In genomic region chr1:112882271-112882744, GRCh38 we compare ENCODE assay signal across 11 cellular contexts.
DNase-seq lines count a peak whose midpoint lies in the region; ATAC-seq and TF ChIP-seq lines count a peak whose summit lies in the region.
"Had no signal": no experiment of that assay in that cellular context is flagged by ENCODE, and none has a peak within 500 bp of the region (broad histone marks: within the 10 kb centered on the region; RNA-seq: fewer than 3 reads in every experiment).

No MANE protein-coding gene starts in this region.

- 79 to 81% methylated on average over 4 of the region's 4 CpGs for whole genome bisulfite sequencing in aorta, 2 donors

- H3K9me3 ChIP-seq in mucosa of descending colon = no peaks in the 10 kb centered on the region
- H3K9me3 ChIP-seq in aorta (ENCODE audit: control insufficient read depth, low read length) = no peaks in the 10 kb centered on the region

- peaks cover 10% of the 10 kb centered on the region for H3K27me3 Mint-ChIP-seq in dendritic cell treated with granulocyte-macrophage colony-stimulating factor and Interleukin-4, amounts not matched to agents 40 ng/mL and 50 ng/mL, for 4 days
- H3K27me3 Mint-ChIP-seq: activated naive CD8-positive, alpha-beta T cell had no signal

- intact Hi-C loops in Right ventricle myocardium superior (cut with DNase I) (loop anchor here (5.0 kb wide), 1 partner anchor 75 kb away; the partner anchor contains the start of gene SLC16A1), cardiac septum (cut with DNase I) (loop anchor here (5.0 kb wide), 1 partner anchor 75 kb away; no protein-coding TSS in a partner anchor), mucosa of descending colon (cut with DNase I, micrococcal nuclease) (loop anchor here in 1 of 2 donors (5.0 kb wide), 1 partner anchor 160 kb away; no protein-coding TSS in a partner anchor), aorta (cut with DNase I) (no loop called here)
- intact Hi-C loops in dendritic cell treated with granulocyte-macrophage colony-stimulating factor and Interleukin-4, amounts not matched to agents 40 ng/mL and 50 ng/mL, for 4 days (cut with micrococcal nuclease) = loop anchor here (5.0 kb wide), 1 partner anchor 75 kb away; no protein-coding TSS in a partner anchor

- no peak overlapping the region for H3K27ac ChIP-seq in aorta (ENCODE audit: low read depth in 1 of 2, low read length in 2 of 2)

- no peaks in the 10 kb centered on the region for H3K27me3 ChIP-seq in aorta (ENCODE audit: control insufficient read depth in 1 of 2, insufficient read depth in 2 of 2, low read length in 1 of 2)

- H3K9me3 Mint-ChIP-seq in dendritic cell treated with granulocyte-macrophage colony-stimulating factor and Interleukin-4, amounts not matched to agents 40 ng/mL and 50 ng/mL, for 4 days = no peaks in the 10 kb centered on the region

- peak; percentile 74 for ATAC-seq in Right ventricle myocardium superior (ENCODE audit: poor library complexity)
- ATAC-seq in mucosa of descending colon = peak; percentile 10
- peak; percentile 26 for ATAC-seq in aorta (ENCODE audit: low FRiP score)
- no peak for ATAC-seq in HG03565 (IDR thresholded peaks at IDR 0.05; ENCODE audit: unreplicated experiment)
- ATAC-seq in HG02884 (IDR thresholded peaks at IDR 0.05; ENCODE audit: unreplicated experiment) = no peak
- no peak for ATAC-seq in HG03521 (IDR thresholded peaks at IDR 0.05; ENCODE audit: unreplicated experiment)

- H3K36me3 ChIP-seq in mucosa of descending colon (ENCODE audit: low read depth) = no peaks in the 10 kb centered on the region
- H3K36me3 ChIP-seq in aorta (ENCODE audit: control insufficient read depth in 1 of 2, insufficient read depth in 2 of 2, low read length in 1 of 2) = no peaks in the 10 kb centered on the region

- TF ChIP-seq CTCF in mucosa of descending colon (IDR thresholded peaks at IDR 0.05) = no peak

- peak overlapping the region; percentile 43 for H3K4me3 Mint-ChIP-seq in dendritic cell treated with granulocyte-macrophage colony-stimulating factor and Interleukin-4, amounts not matched to agents 40 ng/mL and 50 ng/mL, for 4 days
- H3K4me3 Mint-ChIP-seq: activated naive CD8-positive, alpha-beta T cell had no signal

- DNase-seq in Right ventricle myocardium superior (no peak), cardiac septum (ENCODE audit: low spot score) (no peak), mucosa of descending colon (no peak), aorta (no peak)
- DNase-seq: activated CD4-positive, alpha-beta T cell treated with anti-CD3 and anti-CD28 coated beads, Interleukin-2, amount 50 U/mL, for 48 hours; SHP77 treated with DMSO at 0.1 percent for 48 hours had no signal

- H3K4me1 ChIP-seq in mucosa of descending colon (ENCODE audit: low read depth) = peaks cover 27% of the 10 kb centered on the region
- no peaks in the 10 kb centered on the region for H3K4me1 ChIP-seq in aorta (ENCODE audit: control insufficient read depth in 1 of 2, insufficient read depth in 2 of 2, low read length in 2 of 2)

- no peaks in the 10 kb centered on the region for H3K36me3 Mint-ChIP-seq in dendritic cell treated with granulocyte-macrophage colony-stimulating factor and Interleukin-4, amounts not matched to agents 40 ng/mL and 50 ng/mL, for 4 days (ENCODE audit: low read depth)
- H3K36me3 Mint-ChIP-seq: activated naive CD8-positive, alpha-beta T cell had no signal

- H3K27ac Mint-ChIP-seq in dendritic cell treated with granulocyte-macrophage colony-stimulating factor and Interleukin-4, amounts not matched to agents 40 ng/mL and 50 ng/mL, for 4 days = peak overlapping the region; percentile 98
- H3K27ac Mint-ChIP-seq: activated naive CD8-positive, alpha-beta T cell had no signal

- H3K4me3 ChIP-seq in mucosa of descending colon (no peak overlapping the region), aorta (ENCODE audit: low read length in 2 of 2) (no peak overlapping the region)

- H3K4me1 Mint-ChIP-seq in dendritic cell treated with granulocyte-macrophage colony-stimulating factor and Interleukin-4, amounts not matched to agents 40 ng/mL and 50 ng/mL, for 4 days (ENCODE audit: low read depth) = peaks cover 42% of the 10 kb centered on the region

Comparison
In these comparisons a context has a peak if more than half of its experiments do, and no peak if none do; other contexts are left out.
1. ATAC-seq: peak in Right ventricle myocardium superior (single experiment), mucosa of descending colon (single experiment) and aorta (single experiment); none in HG03565 (single experiment), HG02884 (single experiment) and HG03521 (single experiment).
2. intact Hi-C loops: an anchor here in Right ventricle myocardium superior (5.0 kb wide), cardiac septum (5.0 kb wide) and dendritic cell treated with granulocyte-macrophage colony-stimulating factor and Interleukin-4, amounts not matched to agents 40 ng/mL and 50 ng/mL, for 4 days (5.0 kb wide); none called in aorta.